23 cellular contexts compared by ENCODE assay signal in genomic region chr1:174451408-174451807, GRCh38. TPM values are rescaled to one million over a fixed set of nuclear protein-coding genes. Genes with fewer than 3 reads are reported as not detected.
"Had no signal": no experiment of that assay in that cellular context is flagged by ENCODE, and none has a peak within 500 bp of the region (broad histone marks: within the 10 kb centered on the region; RNA-seq: fewer than 3 reads in every experiment).

No MANE protein-coding gene starts in this region.

- H3K4me1 Mint-ChIP-seq: memory B cell, mesothelial cell of epicardium had no signal

- H3K4me3 Mint-ChIP-seq: effector memory CD8-positive, alpha-beta T cell; memory B cell; mesothelial cell of epicardium; naive B cell; natural killer cell treated with Interleukin-12 subunit alpha and Interleukin-12 subunit beta and Interleukin-15 and Interleukin-18, amount 100 ng/mL, for 72 hours; stimulated activated effector memory CD8-positive, alpha-beta T cell treated with anti-CD3 and anti-CD28 coated beads, Interleukin-12 subunit alpha, Interleukin-12 subunit beta, amount 100 ng/mL, for 72 hours had no signal

- H3K36me3 ChIP-seq: prostate gland, right atrium auricular region, sigmoid colon, stomach, thyroid gland, vagina had no signal

- ATAC-seq: effector memory CD8-positive, alpha-beta T cell; left lobe of liver; mucosa of descending colon; natural killer cell treated with Interleukin-12 subunit alpha and Interleukin-12 subunit beta and Interleukin-15 and Interleukin-18, amount 100 ng/mL, for 72 hours; stimulated activated effector memory CD8-positive, alpha-beta T cell treated with anti-CD3 and anti-CD28 coated beads, Interleukin-12 subunit alpha, Interleukin-12 subunit beta, amount 100 ng/mL, for 72 hours had no signal

- H3K4me3 ChIP-seq: lung, mucosa of descending colon, prostate gland, right atrium auricular region, sigmoid colon, stomach, thyroid gland, vagina had no signal

- H3K27ac ChIP-seq: prostate gland, right atrium auricular region, sigmoid colon, stomach, thyroid gland, vagina had no signal

- H3K9me3 ChIP-seq: mucosa of descending colon, prostate gland, right atrium auricular region, sigmoid colon, stomach, thyroid gland, vagina had no signal

- H3K27ac Mint-ChIP-seq: effector memory CD8-positive, alpha-beta T cell; memory B cell; mesothelial cell of epicardium; naive B cell; natural killer cell treated with Interleukin-12 subunit alpha and Interleukin-12 subunit beta and Interleukin-15 and Interleukin-18, amount 100 ng/mL, for 72 hours; stimulated activated effector memory CD8-positive, alpha-beta T cell treated with anti-CD3 and anti-CD28 coated beads, Interleukin-12 subunit alpha, Interleukin-12 subunit beta, amount 100 ng/mL, for 72 hours had no signal

- H3K4me1 ChIP-seq: prostate gland, thyroid gland, vagina had no signal

- H3K36me3 Mint-ChIP-seq: mesothelial cell of epicardium; natural killer cell treated with Interleukin-12 subunit alpha and Interleukin-12 subunit beta and Interleukin-15 and Interleukin-18, amount 100 ng/mL, for 72 hours; stimulated activated effector memory CD8-positive, alpha-beta T cell treated with anti-CD3 and anti-CD28 coated beads, Interleukin-12 subunit alpha, Interleukin-12 subunit beta, amount 100 ng/mL, for 72 hours had no signal

- DNase-seq: cortex of kidney; effector memory CD8-positive, alpha-beta T cell; hypothalamus; mucosa of descending colon; naive B cell; sigmoid colon; stimulated activated CD4-positive, alpha-beta T cell treated with anti-CD3 and anti-CD28 coated beads, Interleukin-2, amount 100 ng/mL, for 24 hours; stimulated activated CD4-positive, alpha-beta T cell treated with anti-CD3 and anti-CD28 coated beads, Interleukin-4, amount 100 ng/mL, for 24 hours; stimulated activated naive CD4-positive, alpha-beta T cell treated with Interleukin-2 at 50 U/mL for 16 hours; stomach; thyroid gland; trophoblast cell had no signal

- H3K9me3 Mint-ChIP-seq: effector memory CD8-positive, alpha-beta T cell; memory B cell; mesothelial cell of epicardium; naive B cell; natural killer cell treated with Interleukin-12 subunit alpha and Interleukin-12 subunit beta and Interleukin-15 and Interleukin-18, amount 100 ng/mL, for 72 hours; stimulated activated effector memory CD8-positive, alpha-beta T cell treated with anti-CD3 and anti-CD28 coated beads, Interleukin-12 subunit alpha, Interleukin-12 subunit beta, amount 100 ng/mL, for 72 hours had no signal

- H3K27me3 ChIP-seq: right atrium auricular region, sigmoid colon, stomach, thyroid gland, vagina had no signal

- H3K27me3 Mint-ChIP-seq: effector memory CD8-positive, alpha-beta T cell; memory B cell; naive B cell; natural killer cell treated with Interleukin-12 subunit alpha and Interleukin-12 subunit beta and Interleukin-15 and Interleukin-18, amount 100 ng/mL, for 72 hours had no signal

- FAIRE-seq: keratinocyte had no signal

RNA-seq across cellular contexts. Expression of gene GPR52, which starts 3.6 kb away (rescaled TPM):
- polyA plus RNA-seq: liver, stomach had no signal
